In genomic region chr12:108360487-108360886, GRCh38 we compare ENCODE assay signal across 15 cellular contexts. TPM values are rescaled to one million over a fixed set of nuclear protein-coding genes. Genes with fewer than 3 reads are reported as not detected.
DNase-seq lines count a peak whose midpoint lies in the region; ATAC-seq, FAIRE-seq and TF ChIP-seq lines count a peak whose summit lies in the region.
"Had no signal": no experiment of that assay in that cellular context is flagged by ENCODE, and none has a peak within 500 bp of the region (broad histone marks: within the 10 kb centered on the region; RNA-seq: fewer than 3 reads in every experiment).

No MANE protein-coding gene starts in this region.

- no peak for FAIRE-seq in HepG2 (lab: Jason Lieb, UNC)
- FAIRE-seq: H1 had no signal

- ATAC-seq in GM19438 (IDR thresholded peaks at IDR 0.05; ENCODE audit: low read depth, unreplicated experiment) (peak; percentile 73), HG03457 (IDR thresholded peaks at IDR 0.05; ENCODE audit: unreplicated experiment) (peak; percentile 57), HepG2 (no peak), left ventricle myocardium superior (no peak)

- no peak for TF ChIP-seq EP300 in HepG2 (IDR thresholded peaks at IDR 0.05; ENCODE audit: low read depth in 2 of 2, low read length in 2 of 2)
- no peak for TF ChIP-seq EP300 in HepG2 (CRISPR knock-in tag; IDR thresholded peaks at IDR 0.05; ENCODE audit: borderline replicate concordance)

- no peaks in the 10 kb centered on the region for H3K79me2 ChIP-seq in HepG2 (ENCODE audit: insufficient read depth, low read length)

- H3K27me3 ChIP-seq in BLaER1 (peaks cover 87% of the 10 kb centered on the region), endodermal cell (ENCODE audit: control insufficient read depth, insufficient read depth, low read length, poor library complexity, severe bottlenecking) (no peaks in the 10 kb centered on the region), HepG2 (ENCODE audit: control insufficient read depth in 1 of 2, insufficient read depth in 2 of 2, low read length in 2 of 2) (0 out of 5 replicates have a peak, but pooled peaks cover 0 to 4% of the 10 kb centered on the region in 2 experiments)

- H3K4me3 Mint-ChIP-seq in endodermal cell, result no peak overlapping the region

- TF ChIP-seq POLR2A in HepG2 (IDR thresholded peaks at IDR 0.05; ENCODE audit: insufficient read depth in 1 of 2, low read depth in 2 of 2, low read length in 2 of 2), result no peak

- H3K4me2 ChIP-seq in BLaER1 (peak overlapping the region; percentile 33), HepG2 (ENCODE audit: low read depth, low read length) (no peak overlapping the region)

- BruUV-seq in HepG2 (replicated peaks; lab: Mats Ljungman, UMichigan), result no TSS peak

- in situ Hi-C loops in HepG2 (cut with HindIII; ENCODE audit: extremely low pct_ligation_motif_present, low pct_unique_long_range_greater_than_20kb), result no loop called here

- DNase-seq in endodermal cell (peak; percentile 44), HepG2 (ENCODE audit: low spot score) (no peak), left ventricle myocardium superior (no peak), GM03348 (ENCODE audit: low spot score) (no peak), SIG-M5 treated with dmso at 0.1 percent for 504 hours (lab: John Stamatoyannopoulos, UW; ENCODE audit: unreplicated experiment) (no peak)
- DNase-seq: cerebellar nuclear complex, hippocampal formation, KBM-7, NCI-H510A, stomach, T-helper 2 cell had no signal

- H3K36me3 ChIP-seq in BLaER1, result no peaks in the 10 kb centered on the region
- no peaks in the 10 kb centered on the region for H3K36me3 ChIP-seq in endodermal cell (ENCODE audit: control insufficient read depth, insufficient read depth, low read length)
- no peaks in the 10 kb centered on the region for H3K36me3 ChIP-seq in HepG2 (replicated peaks in 1 of 2; ENCODE audit: control insufficient read depth in 1 of 2, insufficient read depth in 2 of 2, low read length in 2 of 2)
- H3K36me3 ChIP-seq: stomach had no signal

- no peaks in the 10 kb centered on the region for H3K27me3 Mint-ChIP-seq in endodermal cell (ENCODE audit: insufficient read depth)

- H3K27ac Mint-ChIP-seq in endodermal cell, result no peak overlapping the region

- no peaks in the 10 kb centered on the region for H3K4me1 Mint-ChIP-seq in endodermal cell

- POLR2A ChIA-PET in HepG2 (lab: Yijun Ruan, JAX), result no interaction called here

- H4K20me1 ChIP-seq in BLaER1 (peaks cover 81% of the 10 kb centered on the region), HepG2 (ENCODE audit: insufficient read depth, low read length) (no peaks in the 10 kb centered on the region)

- no peak overlapping the region for H2AFZ ChIP-seq in HepG2 (ENCODE audit: low read length)

- H3K4me3 ChIP-seq in BLaER1 (no peak overlapping the region), endodermal cell (ENCODE audit: low read length) (no peak overlapping the region), HepG2 (replicated peaks in 1 of 3; ENCODE audit: insufficient read depth in 1 of 3, low read depth in 2 of 3, low read length in 3 of 3) (no peak overlapping the region)
- H3K4me3 ChIP-seq: stomach had no signal

- no peaks in the 10 kb centered on the region for H3K36me3 Mint-ChIP-seq in endodermal cell (ENCODE audit: low read depth)

- no peaks in the 10 kb centered on the region for H3K9me3 Mint-ChIP-seq in endodermal cell

- no peak for TF ChIP-seq CTCF in endodermal cell (conservative IDR thresholded peaks at IDR 0.05)
- no peak for TF ChIP-seq CTCF in HepG2 (CRISPR knock-in tag; IDR thresholded peaks at IDR 0.05)

- no peak for TF ChIP-seq RAD21 in HepG2 (CRISPR knock-in tag; IDR thresholded peaks at IDR 0.05)

- intact Hi-C loops in HepG2 (cut with micrococcal nuclease; ENCODE audit: unreplicated experiment) (no loop called here), left ventricle myocardium superior (cut with micrococcal nuclease) (no loop called here)

- no peak overlapping the region for H3K27ac ChIP-seq in BLaER1
- no peak overlapping the region for H3K27ac ChIP-seq in endodermal cell (ENCODE audit: low read depth, low read length)
- H3K27ac ChIP-seq in HepG2 (ENCODE audit: extremely low read length, insufficient read depth, low read length), result no peak overlapping the region
- H3K27ac ChIP-seq: stomach had no signal

- H3K9me3 ChIP-seq in BLaER1, result no peaks in the 10 kb centered on the region
- no peaks in the 10 kb centered on the region for H3K9me3 ChIP-seq in endodermal cell (ENCODE audit: control insufficient read depth, low read length)
- no peaks in the 10 kb centered on the region for H3K9me3 ChIP-seq in HepG2 (ENCODE audit: low read length)
- H3K9me3 ChIP-seq: stomach had no signal

- no peak overlapping the region for H3K9ac ChIP-seq in BLaER1
- no peak overlapping the region for H3K9ac ChIP-seq in endodermal cell (ENCODE audit: extremely low read depth, low read length, poor library complexity, severe bottlenecking)
- no peak overlapping the region for H3K9ac ChIP-seq in HepG2 (ENCODE audit: insufficient read depth, low read depth, low read length)

- peaks cover 17% of the 10 kb centered on the region for H3K4me1 ChIP-seq in BLaER1
- peaks cover 4% of the 10 kb centered on the region for H3K4me1 ChIP-seq in endodermal cell (ENCODE audit: control insufficient read depth, insufficient read depth, low read length)
- H3K4me1 ChIP-seq in HepG2 (ENCODE audit: insufficient read depth, low read length), result no peaks in the 10 kb centered on the region
- H3K4me1 ChIP-seq: stomach had no signal

- CTCF ChIA-PET in HepG2 (lab: Yijun Ruan, JAX; ENCODE audit: low intra/inter-chr PET ratio, low total read pairs), result no interaction called here

TF ChIP-seq in HepG2, 621 proteins besides CTCF, POLR2A, EP300 and RAD21 (continues in another document):
- TF ChIP-seq ZNF713 (CRISPR knock-in tag; IDR thresholded peaks at IDR 0.05) (no peak), SRSF4 (IDR thresholded peaks at IDR 0.05; ENCODE audit: low read depth, low read length, poor library complexity, severe bottlenecking) (no peak), HES4 (CRISPR knock-in tag; IDR thresholded peaks at IDR 0.05; ENCODE audit: borderline replicate concordance) (no peak), CBX1 (IDR thresholded peaks at IDR 0.05; ENCODE audit: low read depth) (no peak), ZNF652 (CRISPR knock-in tag; IDR thresholded peaks at IDR 0.05; ENCODE audit: borderline replicate concordance, low read depth) (no peak), MBD4 (IDR thresholded peaks at IDR 0.05; ENCODE audit: borderline replicate concordance, low read length) (no peak), ZNF510 (CRISPR knock-in tag; IDR thresholded peaks at IDR 0.05; ENCODE audit: low read depth) (no peak), CREB3 (CRISPR knock-in tag; IDR thresholded peaks at IDR 0.05) (no peak), DZIP1 (CRISPR knock-in tag; IDR thresholded peaks at IDR 0.05) (no peak)

RNA-seq across cellular contexts. Expression of gene CMKLR1, which starts 21.4 kb away (rescaled TPM):
- total RNA-seq in endodermal cell (not detected), HepG2 (2016; rRNA removed; fragmentation: Illumina TruSeq; extraction: Trizol) (not detected in 2 replicates), left ventricle myocardium superior (6.4 TPM)
- 0.21 TPM for polyA plus RNA-seq in endodermal cell (2013, experiment 1 of 2)
- polyA plus RNA-seq in endodermal cell (2013, experiment 2 of 2), result 0.25 TPM
- not detected in 2 replicates for total RNA-seq in HepG2 (2016; cell fraction: cytosol; rRNA removed; fragmentation: Illumina TruSeq; extraction: Trizol; ENCODE audit: low read depth)
- total RNA-seq in HepG2 (2016; cell fraction: insoluble cytoplasmic fraction; rRNA removed; fragmentation: Illumina TruSeq; extraction: Trizol), result not detected in 2 replicates
- not detected in 2 replicates for total RNA-seq in HepG2 (2016; cell fraction: membrane; rRNA removed; fragmentation: Illumina TruSeq; extraction: Trizol)
- not detected in 2 replicates for total RNA-seq in HepG2 (2016; cell fraction: nucleus; rRNA removed; fragmentation: Illumina TruSeq; extraction: Trizol)
- not detected in 2 replicates for polyA plus RNA-seq in HepG2 (2011; rRNA removed)
- polyA plus RNA-seq in HepG2 (2011; cell fraction: cytosol; rRNA removed), result 0.03 TPM in 1 of 2 replicates, not detected in the other
- not detected in 2 replicates for polyA plus RNA-seq in HepG2 (2011; cell fraction: nucleus; rRNA removed)
- not detected in 2 replicates for polyA plus RNA-seq in HepG2 (2012)
- polyA plus RNA-seq in HepG2 (2016; cell fraction: cytosol; fragmentation: Illumina TruSeq; extraction: Trizol; ENCODE audit: low read depth), result not detected in 2 replicates
- polyA plus RNA-seq in HepG2 (2016; cell fraction: insoluble cytoplasmic fraction; fragmentation: Illumina TruSeq; extraction: Trizol; ENCODE audit: low read depth), result not detected in 2 replicates
- polyA plus RNA-seq in HepG2 (2016; cell fraction: membrane; fragmentation: Illumina TruSeq; extraction: Trizol; ENCODE audit: low read depth), result not detected in 2 replicates
- polyA plus RNA-seq in HepG2 (2016; cell fraction: nucleus; fragmentation: Illumina TruSeq; extraction: Trizol; ENCODE audit: insufficient read depth, low read depth), result not detected in 2 replicates
- not detected in 2 replicates for polyA minus RNA-seq in HepG2 (2011; rRNA and poly(A)+ RNA removed; ENCODE audit: low replicate concordance)
- not detected in 2 replicates for polyA minus RNA-seq in HepG2 (2011; cell fraction: cytosol; rRNA and poly(A)+ RNA removed)
- polyA minus RNA-seq in HepG2 (2011; cell fraction: nucleus; rRNA and poly(A)+ RNA removed), result not detected in 2 replicates

Comparison
In these comparisons a context has a peak if more than half of its experiments do, and no peak if none do; other contexts are left out.
1. ATAC-seq: peak in GM19438 (single experiment) and HG03457 (single experiment); none in HepG2 (single experiment) and left ventricle myocardium superior (single experiment).